34 cellular contexts compared by ENCODE assay signal in genomic region chr3:52790741-52791140, GRCh38. TPM values are rescaled to one million over a fixed set of nuclear protein-coding genes. Genes with fewer than 3 reads are reported as not detected.
"Had no signal": no experiment of that assay in that cellular context is flagged by ENCODE, and none has a peak within 500 bp of the region (broad histone marks: within the 10 kb centered on the region; RNA-seq: fewer than 3 reads in every experiment).

No MANE protein-coding gene starts in this region.

- H3K27ac ChIP-seq: esophagus squamous epithelium, heart right ventricle, left lung, neutrophil, parathyroid adenoma, right atrium auricular region, sigmoid colon, stomach, tibial artery had no signal

- H3K27me3 Mint-ChIP-seq: naive B cell had no signal

- H3K36me3 Mint-ChIP-seq: mesothelial cell of epicardium; naive B cell; stimulated activated effector memory CD8-positive, alpha-beta T cell treated with anti-CD3 and anti-CD28 coated beads, Interleukin-12 subunit alpha, Interleukin-12 subunit beta, amount 100 ng/mL, for 72 hours; type B pancreatic cell had no signal

- FAIRE-seq: endometrium, islet of Langerhans had no signal

- DNase-seq: cortex of kidney; effector memory CD8-positive, alpha-beta T cell; erythroblast; esophagus squamous epithelium; foreskin melanocyte; glutamatergic neuron; heart right ventricle; hippocampal formation; left cardiac atrium; mesenchymal stem cell; naive B cell; nephron progenitor cell; sigmoid colon; stimulated activated CD4-positive, alpha-beta T cell treated with anti-CD3 and anti-CD28 coated beads, Interleukin-2, amount 100 ng/mL, for 24 hours; stimulated activated CD4-positive, alpha-beta T cell treated with anti-CD3 and anti-CD28 coated beads, Interleukin-4, amount 100 ng/mL, for 24 hours; stimulated activated naive CD4-positive, alpha-beta T cell treated with Interleukin-2 at 50 U/mL for 16 hours; stomach; tibial artery had no signal

- H3K36me3 ChIP-seq: esophagus squamous epithelium, heart right ventricle, left lung, neutrophil, right atrium auricular region, sigmoid colon, stomach, tibial artery had no signal

- H3K4me3 ChIP-seq: esophagus squamous epithelium, heart right ventricle, left lung, mucosa of descending colon, right atrium auricular region, sigmoid colon, stomach, tibial artery had no signal

- H3K4me1 Mint-ChIP-seq: mesothelial cell of epicardium had no signal

- H3K4me1 ChIP-seq: heart right ventricle, left lung, parathyroid adenoma, right atrium auricular region, sigmoid colon had no signal

- H3K4me3 Mint-ChIP-seq: effector memory CD8-positive, alpha-beta T cell; mesothelial cell of epicardium; nephron progenitor cell; stimulated activated effector memory CD8-positive, alpha-beta T cell treated with anti-CD3 and anti-CD28 coated beads, Interleukin-12 subunit alpha, Interleukin-12 subunit beta, amount 100 ng/mL, for 72 hours; type B pancreatic cell had no signal

- ATAC-seq: effector memory CD8-positive, alpha-beta T cell; heart right ventricle; left cardiac atrium; left lung; mucosa of descending colon; stimulated activated effector memory CD8-positive, alpha-beta T cell treated with anti-CD3 and anti-CD28 coated beads, Interleukin-12 subunit alpha, Interleukin-12 subunit beta, amount 100 ng/mL, for 72 hours had no signal

- H3K9ac ChIP-seq: parathyroid adenoma had no signal

- H2AFZ ChIP-seq: parathyroid adenoma had no signal

- H3K9me3 Mint-ChIP-seq: effector memory CD8-positive, alpha-beta T cell; mesothelial cell of epicardium; naive B cell; nephron progenitor cell; stimulated activated effector memory CD8-positive, alpha-beta T cell treated with anti-CD3 and anti-CD28 coated beads, Interleukin-12 subunit alpha, Interleukin-12 subunit beta, amount 100 ng/mL, for 72 hours; type B pancreatic cell had no signal

- H3K79me2 ChIP-seq: parathyroid adenoma had no signal

- H3K9me3 ChIP-seq: esophagus squamous epithelium, heart right ventricle, left lung, mucosa of descending colon, neutrophil, right atrium auricular region, sigmoid colon, stomach, tibial artery had no signal

- H3K27me3 ChIP-seq: esophagus squamous epithelium, left lung, neutrophil, right atrium auricular region, sigmoid colon, stomach, tibial artery had no signal

- H3K27ac Mint-ChIP-seq: effector memory CD8-positive, alpha-beta T cell; mesothelial cell of epicardium; progenitor cell of endocrine pancreas; stimulated activated effector memory CD8-positive, alpha-beta T cell treated with anti-CD3 and anti-CD28 coated beads, Interleukin-12 subunit alpha, Interleukin-12 subunit beta, amount 100 ng/mL, for 72 hours; type B pancreatic cell had no signal

RNA-seq across cellular contexts. Expression of gene ITIH3, which starts 3.9 kb away (rescaled TPM):
- total RNA-seq: kidney epithelial cell, temporal lobe had no signal

RNA-seq across cellular contexts. Expression of gene ITIH1, which starts 13.3 kb away (rescaled TPM):
- total RNA-seq: dermis microvascular lymphatic vessel endothelial cell, esophagus squamous epithelium, heart right ventricle, kidney epithelial cell, left cardiac atrium, lung microvascular endothelial cell, mesothelial cell of epicardium, mucosa of descending colon, right atrium auricular region, sigmoid colon, stomach, temporal lobe, urinary bladder had no signal

RNA-seq across cellular contexts. Expression of gene MUSTN1, which starts 44.1 kb away (rescaled TPM):
- total RNA-seq: dermis microvascular lymphatic vessel endothelial cell, kidney epithelial cell, progenitor cell of endocrine pancreas had no signal
